Comparison of ENCODE assay signal across 8 cellular contexts in the genomic region with DNA sequence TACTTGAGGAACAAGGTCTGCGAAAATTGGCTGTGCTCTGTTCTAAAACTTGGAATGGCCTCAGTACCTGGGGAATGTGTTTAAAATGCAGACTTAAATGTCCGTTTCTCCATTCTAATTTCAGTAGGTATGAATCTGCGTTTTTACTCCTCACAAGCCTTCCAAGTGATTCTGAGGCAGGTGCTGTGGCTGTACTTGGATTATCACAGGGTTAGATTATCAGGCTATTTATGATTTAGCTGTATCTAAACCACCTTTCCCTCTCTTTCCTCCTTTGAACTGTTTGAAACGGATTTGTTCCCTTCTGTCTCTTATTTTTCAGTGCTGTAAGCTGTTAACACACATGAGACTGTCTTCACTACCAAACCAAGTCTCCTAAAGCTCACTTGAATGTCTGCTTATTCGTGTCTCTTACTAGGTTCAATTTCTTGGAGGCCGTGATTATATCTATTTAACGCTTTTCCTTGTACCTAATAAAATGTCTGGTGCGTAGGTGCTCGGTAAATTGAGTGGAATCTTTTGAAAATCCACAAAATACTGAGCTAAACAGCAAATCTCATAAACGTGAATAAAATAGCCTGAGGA. TPM values are rescaled to one million over a fixed set of nuclear protein-coding genes. Genes with fewer than 3 reads are reported as not detected.
DNase-seq lines count a peak whose midpoint lies in the region; ATAC-seq, FAIRE-seq and TF ChIP-seq lines count a peak whose summit lies in the region.

No MANE protein-coding gene starts in this region.

- peak overlapping the region; percentile 99 for H3K9ac ChIP-seq in HepG2 (ENCODE audit: insufficient read depth, low read depth, low read length)

- peak overlapping the region; percentile 44 to 96 (median 80) for H3K4me3 ChIP-seq in heart left ventricle
- H3K4me3 ChIP-seq in HepG2 (replicated peaks in 1 of 3; ENCODE audit: insufficient read depth in 1 of 3, low read depth in 2 of 3, low read length in 3 of 3): peak overlapping the region; percentile 70 to 87 (median 80)

- TF ChIP-seq RAD21 in HepG2 (CRISPR knock-in tag; IDR thresholded peaks at IDR 0.05): no peak

- H2AFZ ChIP-seq in HepG2 (ENCODE audit: low read length): peak overlapping the region; percentile 94

- TF ChIP-seq EP300 in HepG2 (IDR thresholded peaks at IDR 0.05; ENCODE audit: low read depth in 2 of 2, low read length in 2 of 2): no peak
- TF ChIP-seq EP300 in HepG2 (CRISPR knock-in tag; IDR thresholded peaks at IDR 0.05; ENCODE audit: borderline replicate concordance): no peak

- H3K27me3 Mint-ChIP-seq in activated naive CD8-positive, alpha-beta T cell treated with anti-CD3 and anti-CD28 coated beads, Interleukin-2, amount 50 U/mL, for 24 hours: no peaks in the 10 kb centered on the region

- peak overlapping the region; percentile 91 for H3K4me2 ChIP-seq in HepG2 (ENCODE audit: low read depth, low read length)

- 1 to 2% (median 2%) methylated on average over 10 of the region's 10 CpGs for WGBS in heart left ventricle, 4 donors
- WGBS in HepG2 (ENCODE audit: low lambda C conversion rate): 1% methylated on average over 10 of the region's 10 CpGs

- peaks cover 15% of the 10 kb centered on the region for H3K79me2 ChIP-seq in HepG2 (ENCODE audit: insufficient read depth, low read length)

- intact Hi-C loops in heart left ventricle (cut with DNase I): loop anchor here in 3 of 10 donors (5.0 to 10.0 kb wide), 2 partner anchors 62 to 65 kb away; partner anchors contain the start of genes MBLAC2 (in 3 of the 3) and POLR3G (in 3 of the 3)
- intact Hi-C loops in left ventricle myocardium superior (cut with micrococcal nuclease): no loop called here
- intact Hi-C loops in HepG2 (cut with micrococcal nuclease; ENCODE audit: unreplicated experiment): no loop called here

- H3K4me1 Mint-ChIP-seq in activated naive CD8-positive, alpha-beta T cell treated with anti-CD3 and anti-CD28 coated beads, Interleukin-2, amount 50 U/mL, for 24 hours: peaks cover 26% of the 10 kb centered on the region

- H3K4me1 ChIP-seq in heart left ventricle (peaks cover 0 to 23% (median 13%) of the 10 kb centered on the region in 12 donors), HepG2 (ENCODE audit: insufficient read depth, low read length) (peaks cover 31% of the 10 kb centered on the region)

- no peak overlapping the region for H3K27ac Mint-ChIP-seq in activated naive CD8-positive, alpha-beta T cell treated with anti-CD3 and anti-CD28 coated beads, Interleukin-2, amount 50 U/mL, for 24 hours

- POLR2A ChIA-PET in HepG2 (lab: Yijun Ruan, JAX): interaction anchor here (0.7 to 2.7 kb wide), 24 partner anchors 7 to 973 kb away, joined by 3 to 39 read pairs (median 4); partner anchors contain the start of genes ARRDC3, MBLAC2 and POLR3G

- TSS peak; percentile 95 for BruUV-seq in HepG2 (replicated peaks; lab: Mats Ljungman, UMichigan)

- H3K27ac ChIP-seq in heart left ventricle (peak overlapping the region; percentile 72 to 99 (median 94)), angular gyrus (ENCODE audit: low read depth, low read length) (peak overlapping the region; percentile 97), HepG2 (ENCODE audit: extremely low read length, insufficient read depth, low read length) (peak overlapping the region; percentile 98)

- H3K36me3 ChIP-seq in heart left ventricle (peaks cover 0 to 21% (median 0%) of the 10 kb centered on the region in 9 donors), HepG2 (replicated peaks in 1 of 2; ENCODE audit: control insufficient read depth in 1 of 2, insufficient read depth in 2 of 2, low read length in 2 of 2) (peaks cover 1 to 7% of the 10 kb centered on the region in 2 experiments; a peak in 4 of 5 replicates)

- ATAC-seq in heart left ventricle (no peak), left ventricle myocardium superior (no peak), HepG2 (no peak), HG03135 (IDR thresholded peaks at IDR 0.05; ENCODE audit: unreplicated experiment) (no peak), HG02759 (IDR thresholded peaks at IDR 0.05; ENCODE audit: unreplicated experiment) (no peak)
- no peak for ATAC-seq in activated naive CD8-positive, alpha-beta T cell treated with anti-CD3 and anti-CD28 coated beads, Interleukin-2, amount 50 U/mL, for 24 hours

- H3K4me3 Mint-ChIP-seq in activated naive CD8-positive, alpha-beta T cell treated with anti-CD3 and anti-CD28 coated beads, Interleukin-2, amount 50 U/mL, for 24 hours: no peak overlapping the region

- FAIRE-seq in HepG2 (lab: Jason Lieb, UNC): no peak
- peak; percentile 37 for FAIRE-seq in urothelium cell line (lab: Jason Lieb, UNC)

- H3K27me3 ChIP-seq in heart left ventricle: no peaks in the 10 kb centered on the region
- H3K27me3 ChIP-seq in HepG2 (ENCODE audit: control insufficient read depth in 1 of 2, insufficient read depth in 2 of 2, low read length in 2 of 2): no peaks in the 10 kb centered on the region; a peak in 1 of 5 replicates

- TF ChIP-seq CTCF in heart left ventricle (IDR thresholded peaks at IDR 0.05) (no peak), HepG2 (CRISPR knock-in tag; IDR thresholded peaks at IDR 0.05) (no peak)

- H3K9me3 Mint-ChIP-seq in activated naive CD8-positive, alpha-beta T cell treated with anti-CD3 and anti-CD28 coated beads, Interleukin-2, amount 50 U/mL, for 24 hours: no peaks in the 10 kb centered on the region

- DNase-seq in heart left ventricle (no peak), left ventricle myocardium superior (no peak), HepG2 (ENCODE audit: low spot score) (peak; percentile 4), urothelium cell line (ENCODE audit: low spot score) (no peak)
- no peak for DNase-seq in activated naive CD8-positive, alpha-beta T cell treated with anti-CD3 and anti-CD28 coated beads, Interleukin-2, amount 50 U/mL, for 24 hours

- H4K20me1 ChIP-seq in HepG2 (ENCODE audit: insufficient read depth, low read length): no peaks in the 10 kb centered on the region

- peaks cover 13% of the 10 kb centered on the region for H3K36me3 Mint-ChIP-seq in activated naive CD8-positive, alpha-beta T cell treated with anti-CD3 and anti-CD28 coated beads, Interleukin-2, amount 50 U/mL, for 24 hours (ENCODE audit: low read depth)

- TF ChIP-seq POLR2A in heart left ventricle (IDR thresholded peaks at IDR 0.05): no peak
- TF ChIP-seq POLR2A in HepG2 (IDR thresholded peaks at IDR 0.05; ENCODE audit: insufficient read depth in 1 of 2, low read depth in 2 of 2, low read length in 2 of 2): no peak

- in situ Hi-C loops in HepG2 (cut with HindIII; ENCODE audit: extremely low pct_ligation_motif_present, low pct_unique_long_range_greater_than_20kb): no loop called here

- CTCF ChIA-PET in HepG2 (lab: Yijun Ruan, JAX; ENCODE audit: low intra/inter-chr PET ratio, low total read pairs): no interaction called here

- H3K9me3 ChIP-seq in heart left ventricle (no peaks in the 10 kb centered on the region), HepG2 (ENCODE audit: low read length) (no peaks in the 10 kb centered on the region)

TF ChIP-seq in HepG2, 621 proteins besides CTCF, POLR2A, EP300 and RAD21 (continues in another document):
- TF ChIP-seq ZFP82 (CRISPR knock-in tag; IDR thresholded peaks at IDR 0.05; ENCODE audit: borderline replicate concordance): 0 out of 2 replicates have a peak, but pooled peaks have one; percentile 21
- 0 out of 2 replicates have a peak, but pooled peaks have one; percentile 15 for TF ChIP-seq POGK (CRISPR knock-in tag; conservative IDR thresholded peaks at IDR 0.05)
- no peak for TF ChIP-seq ZNF713 (CRISPR knock-in tag; IDR thresholded peaks at IDR 0.05)
- TF ChIP-seq ZNF30 (CRISPR knock-in tag; IDR thresholded peaks at IDR 0.05): peak; percentile 3; the same call in 1 of the 2 replicates
- peak; percentile 12; the same call in 1 of the 2 replicates for TF ChIP-seq IRX3 (CRISPR knock-in tag; IDR thresholded peaks at IDR 0.05; ENCODE audit: borderline replicate concordance, low read depth)

RNA-seq across cellular contexts. Expression of gene CETN3, which starts 0.7 kb away (rescaled TPM):
- total RNA-seq in heart left ventricle (10 to 100 TPM in 8 of 9 donors, 1 to 10 TPM in 1; 9.3 to 22.9 (median 18.9) TPM), left ventricle myocardium superior (26.9 TPM), HepG2 (2016; rRNA removed; fragmentation: Illumina TruSeq; extraction: Trizol) (71.5 and 111 TPM in 2 replicates)
- polyA plus RNA-seq in heart left ventricle (10 to 100 TPM; 13.5 to 28.3 TPM), HepG2 (2011; rRNA removed) (10.9 and 15.4 TPM in 2 replicates)
- 7.9 and 14.1 TPM in 2 replicates for total RNA-seq in HepG2 (2016; cell fraction: cytosol; rRNA removed; fragmentation: Illumina TruSeq; extraction: Trizol; ENCODE audit: low read depth)
- 77.3 and 114 TPM in 2 replicates for total RNA-seq in HepG2 (2016; cell fraction: insoluble cytoplasmic fraction; rRNA removed; fragmentation: Illumina TruSeq; extraction: Trizol)
- 13.0 and 20.4 TPM in 2 replicates for total RNA-seq in HepG2 (2016; cell fraction: membrane; rRNA removed; fragmentation: Illumina TruSeq; extraction: Trizol)
- total RNA-seq in HepG2 (2016; cell fraction: nucleus; rRNA removed; fragmentation: Illumina TruSeq; extraction: Trizol): 37.5 and 38.0 TPM in 2 replicates
- polyA plus RNA-seq in HepG2 (2011; cell fraction: cytosol; rRNA removed): 2.4 and 3.4 TPM in 2 replicates
- 1.9 and 3.6 TPM in 2 replicates for polyA plus RNA-seq in HepG2 (2011; cell fraction: nucleus; rRNA removed)
- 36.8 and 54.8 TPM in 2 replicates for polyA plus RNA-seq in HepG2 (2012)
- 6.1 and 6.6 TPM in 2 replicates for polyA plus RNA-seq in HepG2 (2016; cell fraction: cytosol; fragmentation: Illumina TruSeq; extraction: Trizol; ENCODE audit: low read depth)
- 125 and 130 TPM in 2 replicates for polyA plus RNA-seq in HepG2 (2016; cell fraction: insoluble cytoplasmic fraction; fragmentation: Illumina TruSeq; extraction: Trizol; ENCODE audit: low read depth)
- 8.5 and 8.8 TPM in 2 replicates for polyA plus RNA-seq in HepG2 (2016; cell fraction: membrane; fragmentation: Illumina TruSeq; extraction: Trizol; ENCODE audit: low read depth)
- polyA plus RNA-seq in HepG2 (2016; cell fraction: nucleus; fragmentation: Illumina TruSeq; extraction: Trizol; ENCODE audit: insufficient read depth, low read depth): 46.1 and 52.5 TPM in 2 replicates
- polyA minus RNA-seq in HepG2 (2011; rRNA and poly(A)+ RNA removed; ENCODE audit: low replicate concordance): 0.10 and 0.35 TPM in 2 replicates
- polyA minus RNA-seq in HepG2 (2011; cell fraction: cytosol; rRNA and poly(A)+ RNA removed): 6.9 and 8.3 TPM in 2 replicates
- 17.4 and 21.8 TPM in 2 replicates for polyA minus RNA-seq in HepG2 (2011; cell fraction: nucleus; rRNA and poly(A)+ RNA removed)
